In the genomic region with DNA sequence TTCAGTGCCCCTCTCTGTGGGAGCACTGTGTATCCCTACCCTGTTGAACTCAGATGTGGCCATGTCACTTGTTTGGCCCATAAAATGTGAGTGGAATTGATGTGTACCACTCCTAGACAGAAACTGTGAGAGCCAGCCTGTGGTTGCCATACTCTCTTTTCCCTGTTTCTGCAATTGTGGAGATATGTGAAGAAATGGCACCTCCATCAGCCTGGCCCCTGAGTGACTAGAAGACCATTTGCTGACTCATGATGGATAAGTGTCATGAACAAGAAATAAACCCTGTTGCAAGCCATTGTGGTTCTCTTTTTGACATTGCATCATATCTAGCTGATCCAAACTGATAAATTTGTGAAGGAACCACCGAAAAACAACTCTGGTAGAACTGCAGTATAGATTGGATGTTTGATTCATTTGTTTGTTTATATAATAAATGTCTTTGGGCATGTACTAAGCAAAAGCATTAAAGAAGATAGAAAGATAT, we compare ENCODE assay signal across 1 cellular context.
TF ChIP-seq lines count a peak whose summit lies in the region.

No MANE protein-coding gene starts in this region.

TF ChIP-seq in K562, 482 proteins besides CTCF, POLR2A, EP300 and RAD21 (continued from another document):
- TF ChIP-seq, protein P1, sequence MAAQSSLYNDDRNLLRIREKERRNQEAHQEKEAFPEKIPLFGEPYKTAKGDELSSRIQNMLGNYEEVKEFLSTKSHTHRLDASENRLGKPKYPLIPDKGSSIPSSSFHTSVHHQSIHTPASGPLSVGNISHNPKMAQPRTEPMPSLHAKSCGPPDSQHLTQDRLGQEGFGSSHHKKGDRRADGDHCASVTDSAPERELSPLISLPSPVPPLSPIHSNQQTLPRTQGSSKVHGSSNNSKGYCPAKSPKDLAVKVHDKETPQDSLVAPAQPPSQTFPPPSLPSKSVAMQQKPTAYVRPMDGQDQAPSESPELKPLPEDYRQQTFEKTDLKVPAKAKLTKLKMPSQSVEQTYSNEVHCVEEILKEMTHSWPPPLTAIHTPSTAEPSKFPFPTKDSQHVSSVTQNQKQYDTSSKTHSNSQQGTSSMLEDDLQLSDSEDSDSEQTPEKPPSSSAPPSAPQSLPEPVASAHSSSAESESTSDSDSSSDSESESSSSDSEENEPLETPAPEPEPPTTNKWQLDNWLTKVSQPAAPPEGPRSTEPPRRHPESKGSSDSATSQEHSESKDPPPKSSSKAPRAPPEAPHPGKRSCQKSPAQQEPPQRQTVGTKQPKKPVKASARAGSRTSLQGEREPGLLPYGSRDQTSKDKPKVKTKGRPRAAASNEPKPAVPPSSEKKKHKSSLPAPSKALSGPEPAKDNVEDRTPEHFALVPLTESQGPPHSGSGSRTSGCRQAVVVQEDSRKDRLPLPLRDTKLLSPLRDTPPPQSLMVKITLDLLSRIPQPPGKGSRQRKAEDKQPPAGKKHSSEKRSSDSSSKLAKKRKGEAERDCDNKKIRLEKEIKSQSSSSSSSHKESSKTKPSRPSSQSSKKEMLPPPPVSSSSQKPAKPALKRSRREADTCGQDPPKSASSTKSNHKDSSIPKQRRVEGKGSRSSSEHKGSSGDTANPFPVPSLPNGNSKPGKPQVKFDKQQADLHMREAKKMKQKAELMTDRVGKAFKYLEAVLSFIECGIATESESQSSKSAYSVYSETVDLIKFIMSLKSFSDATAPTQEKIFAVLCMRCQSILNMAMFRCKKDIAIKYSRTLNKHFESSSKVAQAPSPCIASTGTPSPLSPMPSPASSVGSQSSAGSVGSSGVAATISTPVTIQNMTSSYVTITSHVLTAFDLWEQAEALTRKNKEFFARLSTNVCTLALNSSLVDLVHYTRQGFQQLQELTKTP (IDR thresholded peaks at IDR 0.05; ENCODE audit: low read depth in 1 of 2, partially characterized antibody in 2 of 2), result peak in 1 of 2 experiments; percentile 88
- TF ChIP-seq FOXK1 (CRISPR knock-in tag; IDR thresholded peaks at IDR 0.05; ENCODE audit: borderline replicate concordance) (no peak), JUND (IDR thresholded peaks at IDR 0.05; ENCODE audit: borderline replicate concordance, low read depth, low read length) (peak; percentile 90), JUND (tag; IDR thresholded peaks at IDR 0.05; ENCODE audit: borderline replicate concordance, low read depth, low read length) (peak; percentile 90), MCM3 (IDR thresholded peaks at IDR 0.05) (no peak), CBFA2T3 (IDR thresholded peaks at IDR 0.05) (no peak; the same call in 1 of the 2 replicates), HLTF (IDR thresholded peaks at IDR 0.05) (no peak), BCL6 (CRISPR knock-in tag; IDR thresholded peaks at IDR 0.05) (no peak), ZNF584 (CRISPR knock-in tag; IDR thresholded peaks at IDR 0.05; ENCODE audit: low read depth) (no peak), PPARD (CRISPR knock-in tag; IDR thresholded peaks at IDR 0.05) (no peak), CBX8 (IDR thresholded peaks at IDR 0.05; ENCODE audit: borderline replicate concordance, extremely low read depth, low read depth, low read length, poor library complexity, severe bottlenecking) (no peak), MXD1 (CRISPR knock-in tag; IDR thresholded peaks at IDR 0.05; ENCODE audit: borderline replicate concordance, poor library complexity, severe bottlenecking) (no peak), FUS (optimal IDR thresholded peaks at IDR 0.05; ENCODE audit: low read depth, low read length) (no peak), TAL1 (IDR thresholded peaks at IDR 0.05) (no peak; the same call in 1 of the 2 replicates), ASH1L (IDR thresholded peaks at IDR 0.05; ENCODE audit: borderline replicate concordance, low read depth, partially characterized antibody) (no peak), SMAD4 (CRISPR knock-in tag; conservative IDR thresholded peaks at IDR 0.05) (0 out of 2 replicates have a peak, but pooled peaks have one; percentile 57), IFI16 (CRISPR knock-in tag; IDR thresholded peaks at IDR 0.05) (no peak), NFIX (CRISPR knock-in tag; IDR thresholded peaks at IDR 0.05; ENCODE audit: low read depth) (no peak), FOXP1 (CRISPR knock-in tag; IDR thresholded peaks at IDR 0.05) (no peak), TCF7L2 (IDR thresholded peaks at IDR 0.05; ENCODE audit: low read depth, low read length) (no peak), SNRNP70 (optimal IDR thresholded peaks at IDR 0.05; ENCODE audit: low read depth, low read length) (no peak), HDAC8 (tag; IDR thresholded peaks at IDR 0.05) (0 out of 2 replicates have a peak, but pooled peaks have one; percentile 64), ZNF184 (CRISPR knock-in tag; IDR thresholded peaks at IDR 0.05) (no peak), PTBP1 (IDR thresholded peaks at IDR 0.05; ENCODE audit: low read depth, low read length) (no peak), NRF1 (conservative IDR thresholded peaks at IDR 0.05 in 1 of 2, IDR thresholded peaks at IDR 0.05 in 1 of 2) (no peak), ARID1B (IDR thresholded peaks at IDR 0.05) (peak; percentile 83), RBM34 (IDR thresholded peaks at IDR 0.05; ENCODE audit: borderline replicate concordance, insufficient read depth, low read length) (no peak), ZNF239 (CRISPR knock-in tag; IDR thresholded peaks at IDR 0.05) (no peak), TEAD4 (IDR thresholded peaks at IDR 0.05; ENCODE audit: low read length) (peak; percentile 48; the same call in 1 of the 2 replicates), TEAD4 (CRISPR knock-in tag; IDR thresholded peaks at IDR 0.05; ENCODE audit: borderline replicate concordance) (no peak), PHF8 (IDR thresholded peaks at IDR 0.05; ENCODE audit: borderline replicate concordance, low read length) (no peak), ZNF232 (CRISPR knock-in tag; IDR thresholded peaks at IDR 0.05) (no peak), ZNF253 (CRISPR knock-in tag; conservative IDR thresholded peaks at IDR 0.05) (no peak), ESRRB (CRISPR knock-in tag; IDR thresholded peaks at IDR 0.05; ENCODE audit: borderline replicate concordance) (no peak), MAFK (IDR thresholded peaks at IDR 0.05; ENCODE audit: low read length) (peak; percentile 95), BRD4 (IDR thresholded peaks at IDR 0.05) (no peak), DLX4 (CRISPR knock-in tag; IDR thresholded peaks at IDR 0.05) (no peak), DIDO1 (tag; IDR thresholded peaks at IDR 0.05; ENCODE audit: low read depth) (no peak), SMARCE1 (IDR thresholded peaks at IDR 0.05) (peak; percentile 82; the same call in 1 of the 2 replicates), ZNF280B (CRISPR knock-in tag; IDR thresholded peaks at IDR 0.05) (no peak), CC2D1A (IDR thresholded peaks at IDR 0.05) (no peak), RFX5 (IDR thresholded peaks at IDR 0.05; ENCODE audit: low read depth, low read length) (no peak), ZC3H8 (IDR thresholded peaks at IDR 0.05) (no peak), SNIP1 (IDR thresholded peaks at IDR 0.05; ENCODE audit: low read depth) (no peak), SPI1 (IDR thresholded peaks at IDR 0.05; ENCODE audit: borderline replicate concordance, low read depth, low read length) (no peak), PRMT5 (CRISPR knock-in tag; IDR thresholded peaks at IDR 0.05) (no peak), RBM15 (IDR thresholded peaks at IDR 0.05; ENCODE audit: insufficient read depth, low read length) (no peak), THAP7 (CRISPR knock-in tag; IDR thresholded peaks at IDR 0.05) (no peak), SUPT5H (IDR thresholded peaks at IDR 0.05) (no peak), GABPA (tag; conservative IDR thresholded peaks at IDR 0.05; ENCODE audit: low read depth) (no peak), ZNF165 (CRISPR knock-in tag; IDR thresholded peaks at IDR 0.05; ENCODE audit: borderline replicate concordance) (no peak), RBM14 (IDR thresholded peaks at IDR 0.05; ENCODE audit: borderline replicate concordance, insufficient read depth, low read depth, low read length) (no peak), CREM (IDR thresholded peaks at IDR 0.05; ENCODE audit: low read depth) (peak; percentile 45; the same call in 1 of the 2 replicates), SIN3B (IDR thresholded peaks at IDR 0.05; ENCODE audit: low read depth) (no peak), PCBP1 (IDR thresholded peaks at IDR 0.05; ENCODE audit: low read depth, low read length, poor library complexity, severe bottlenecking) (no peak), TCFL5 (CRISPR knock-in tag; conservative IDR thresholded peaks at IDR 0.05) (no peak)
- TF ChIP-seq, protein P2, sequence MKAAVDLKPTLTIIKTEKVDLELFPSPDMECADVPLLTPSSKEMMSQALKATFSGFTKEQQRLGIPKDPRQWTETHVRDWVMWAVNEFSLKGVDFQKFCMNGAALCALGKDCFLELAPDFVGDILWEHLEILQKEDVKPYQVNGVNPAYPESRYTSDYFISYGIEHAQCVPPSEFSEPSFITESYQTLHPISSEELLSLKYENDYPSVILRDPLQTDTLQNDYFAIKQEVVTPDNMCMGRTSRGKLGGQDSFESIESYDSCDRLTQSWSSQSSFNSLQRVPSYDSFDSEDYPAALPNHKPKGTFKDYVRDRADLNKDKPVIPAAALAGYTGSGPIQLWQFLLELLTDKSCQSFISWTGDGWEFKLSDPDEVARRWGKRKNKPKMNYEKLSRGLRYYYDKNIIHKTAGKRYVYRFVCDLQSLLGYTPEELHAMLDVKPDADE (conservative IDR thresholded peaks at IDR 0.05; ENCODE audit: control insufficient read depth, low read depth, low read length), result no peak
- TF ChIP-seq, protein P3, sequence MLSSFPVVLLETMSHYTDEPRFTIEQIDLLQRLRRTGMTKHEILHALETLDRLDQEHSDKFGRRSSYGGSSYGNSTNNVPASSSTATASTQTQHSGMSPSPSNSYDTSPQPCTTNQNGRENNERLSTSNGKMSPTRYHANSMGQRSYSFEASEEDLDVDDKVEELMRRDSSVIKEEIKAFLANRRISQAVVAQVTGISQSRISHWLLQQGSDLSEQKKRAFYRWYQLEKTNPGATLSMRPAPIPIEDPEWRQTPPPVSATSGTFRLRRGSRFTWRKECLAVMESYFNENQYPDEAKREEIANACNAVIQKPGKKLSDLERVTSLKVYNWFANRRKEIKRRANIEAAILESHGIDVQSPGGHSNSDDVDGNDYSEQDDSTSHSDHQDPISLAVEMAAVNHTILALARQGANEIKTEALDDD (IDR thresholded peaks at IDR 0.05), result 0 out of 2 replicates have a peak, but pooled peaks have one; percentile 28
- TF ChIP-seq, protein P4, sequence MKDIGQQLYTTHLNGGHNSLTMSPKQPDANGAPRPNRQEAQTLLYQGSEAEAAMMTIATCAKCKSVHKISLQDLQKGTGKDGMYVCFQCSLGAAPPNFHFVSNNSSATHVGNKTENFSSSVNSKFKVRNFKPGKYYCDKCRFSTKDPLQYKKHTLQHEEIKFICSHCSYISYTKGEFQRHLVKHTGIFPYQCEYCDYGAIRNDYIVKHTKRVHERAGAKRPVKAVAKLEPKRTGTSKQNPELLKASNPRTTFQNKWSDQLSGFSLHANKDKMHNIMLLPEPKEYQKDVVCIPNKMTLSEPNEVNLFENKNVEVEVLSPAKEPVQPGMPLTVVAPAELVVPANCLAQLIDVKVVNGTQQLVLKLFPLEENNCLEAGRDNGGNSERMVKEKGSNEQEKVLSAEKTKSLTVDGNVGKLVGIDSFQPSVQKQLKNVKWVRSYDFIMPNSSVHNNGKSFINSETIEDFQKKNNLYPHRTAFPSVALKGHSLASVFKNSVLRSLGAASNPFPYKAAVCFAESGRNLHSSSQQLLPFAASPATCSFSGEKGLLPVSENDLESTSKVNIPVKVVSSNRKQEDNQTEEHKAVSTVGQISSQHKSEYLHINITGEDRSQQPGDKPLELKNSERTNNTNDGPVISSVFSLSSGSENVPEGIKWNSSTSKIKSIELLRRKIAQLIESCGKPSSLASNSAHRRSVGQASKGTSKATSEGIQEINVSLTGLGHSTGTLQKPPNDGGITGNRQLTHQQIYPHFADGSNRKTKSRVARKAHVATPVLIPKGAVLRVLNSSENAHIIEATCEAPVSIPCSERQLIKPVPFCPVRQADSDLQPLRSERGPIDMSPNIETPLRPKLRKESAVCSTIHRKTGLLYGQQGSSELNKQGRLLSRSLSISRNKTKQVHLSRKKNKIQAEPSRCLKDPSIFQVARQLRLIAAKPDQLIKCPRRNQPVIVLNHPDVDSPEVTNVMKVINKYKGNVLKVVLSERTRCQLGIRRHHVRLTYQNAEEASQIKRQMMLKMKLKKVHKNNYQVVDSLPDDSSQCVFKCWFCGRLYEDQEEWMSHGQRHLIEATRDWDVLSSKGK (CRISPR knock-in tag; IDR thresholded peaks at IDR 0.05), result no peak
- TF ChIP-seq, protein P5, sequence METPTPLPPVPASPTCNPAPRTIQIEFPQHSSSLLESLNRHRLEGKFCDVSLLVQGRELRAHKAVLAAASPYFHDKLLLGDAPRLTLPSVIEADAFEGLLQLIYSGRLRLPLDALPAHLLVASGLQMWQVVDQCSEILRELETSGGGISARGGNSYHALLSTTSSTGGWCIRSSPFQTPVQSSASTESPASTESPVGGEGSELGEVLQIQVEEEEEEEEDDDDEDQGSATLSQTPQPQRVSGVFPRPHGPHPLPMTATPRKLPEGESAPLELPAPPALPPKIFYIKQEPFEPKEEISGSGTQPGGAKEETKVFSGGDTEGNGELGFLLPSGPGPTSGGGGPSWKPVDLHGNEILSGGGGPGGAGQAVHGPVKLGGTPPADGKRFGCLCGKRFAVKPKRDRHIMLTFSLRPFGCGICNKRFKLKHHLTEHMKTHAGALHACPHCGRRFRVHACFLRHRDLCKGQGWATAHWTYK (CRISPR knock-in tag; IDR thresholded peaks at IDR 0.05), result no peak
